Comparison of ENCODE assay signal across 8 cellular contexts in genomic region chr19:17576758-17577532, GRCh38. TPM values are rescaled to one million over a fixed set of nuclear protein-coding genes. Genes with fewer than 3 reads are reported as not detected.
DNase-seq lines count a peak whose midpoint lies in the region; ATAC-seq, FAIRE-seq and TF ChIP-seq lines count a peak whose summit lies in the region.

No MANE protein-coding gene starts in this region.

- no peak overlapping the region for H3K27ac ChIP-seq in keratinocyte (ENCODE audit: control insufficient read depth, insufficient read depth, low read length)
- no peak overlapping the region for H3K27ac ChIP-seq in stomach

- H3K4me3 Mint-ChIP-seq in activated CD4-positive, alpha-beta memory T cell treated with anti-CD3 and anti-CD28 coated beads, Interleukin-2, amount 10 ng/mL, durations not matched to agents 7 days and 5 days, result no peak overlapping the region
- H3K4me3 Mint-ChIP-seq in mesothelial cell of epicardium, result no peak overlapping the region

- no peaks in the 10 kb centered on the region for H3K9me3 Mint-ChIP-seq in activated CD4-positive, alpha-beta memory T cell treated with anti-CD3 and anti-CD28 coated beads, Interleukin-2, amount 10 ng/mL, durations not matched to agents 7 days and 5 days
- H3K9me3 Mint-ChIP-seq in mesothelial cell of epicardium, result no peaks in the 10 kb centered on the region

- H3K4me1 Mint-ChIP-seq in activated CD4-positive, alpha-beta memory T cell treated with anti-CD3 and anti-CD28 coated beads, Interleukin-2, amount 10 ng/mL, durations not matched to agents 7 days and 5 days, result peaks cover 6% of the 10 kb centered on the region
- peaks cover 2% of the 10 kb centered on the region for H3K4me1 Mint-ChIP-seq in mesothelial cell of epicardium

- no peak for FAIRE-seq in keratinocyte (lab: Jason Lieb, UNC)

- ATAC-seq in left lobe of liver, result no peak

- POLR2A ChIA-PET in activated CD4-positive, alpha-beta memory T cell treated with anti-CD3 and anti-CD28 coated beads, Interleukin-2, amount 10 ng/mL, durations not matched to agents 7 days and 5 days (lab: Charles Lee), result no interaction called here

- intact Hi-C loops in stomach (cut with DNase I; ENCODE audit: low total_unique reads), result no loop called here

- H2AFZ ChIP-seq in keratinocyte (ENCODE audit: control insufficient read depth, low read length), result no peak overlapping the region

- CTCF ChIA-PET in activated CD4-positive, alpha-beta memory T cell treated with anti-CD3 and anti-CD28 coated beads, Interleukin-2, amount 10 ng/mL, durations not matched to agents 7 days and 5 days (lab: Charles Lee), result interaction anchor here (0.6 kb wide), 1 partner anchor 16 kb away, joined by 3 read pairs; no protein-coding TSS in a partner anchor

- H3K4me3 ChIP-seq in BE2C (ENCODE audit: low read depth, low read length), result no peak overlapping the region
- no peak overlapping the region for H3K4me3 ChIP-seq in keratinocyte (ENCODE audit: control insufficient read depth in 2 of 3, extremely low read depth in 1 of 3, insufficient read depth in 2 of 3, low read depth in 1 of 3, low read length in 3 of 3)
- H3K4me3 ChIP-seq in stomach, result no peak overlapping the region

- no peak for TF ChIP-seq EP300 in stomach (IDR thresholded peaks at IDR 0.05)

- peaks cover 2% of the 10 kb centered on the region; the same call in 1 of the 2 replicates for H3K4me1 ChIP-seq in BE2C
- H3K4me1 ChIP-seq in keratinocyte (ENCODE audit: control insufficient read depth, extremely low read depth, insufficient read depth, low read length), result peaks cover 14% of the 10 kb centered on the region
- H3K4me1 ChIP-seq in stomach, result peaks cover 0 to 21% (median 8%) of the 10 kb centered on the region in 4 donors

- H3K36me3 Mint-ChIP-seq in activated CD4-positive, alpha-beta memory T cell treated with anti-CD3 and anti-CD28 coated beads, Interleukin-2, amount 10 ng/mL, durations not matched to agents 7 days and 5 days (ENCODE audit: low read depth), result peaks cover 45% of the 10 kb centered on the region
- peaks cover 31% of the 10 kb centered on the region for H3K36me3 Mint-ChIP-seq in mesothelial cell of epicardium

- H3K36me3 ChIP-seq in BE2C (peaks cover 37% of the 10 kb centered on the region), keratinocyte (ENCODE audit: control insufficient read depth in 2 of 2, extremely low read depth in 1 of 2, insufficient read depth in 2 of 2, low read length in 2 of 2) (peaks cover 28 to 42% of the 10 kb centered on the region in 2 experiments), stomach (peaks cover 55 to 96% (median 88%) of the 10 kb centered on the region in 4 donors)

- H3K27me3 ChIP-seq in BE2C (no peaks in the 10 kb centered on the region), keratinocyte (ENCODE audit: control insufficient read depth, extremely low read depth, insufficient read depth, low read length) (no peaks in the 10 kb centered on the region), stomach (no peaks in the 10 kb centered on the region)

- H3K9me3 ChIP-seq in BE2C (no peaks in the 10 kb centered on the region), keratinocyte (ENCODE audit: control insufficient read depth, low read depth, low read length) (no peaks in the 10 kb centered on the region), stomach (no peaks in the 10 kb centered on the region)

- no peaks in the 10 kb centered on the region for H3K27me3 Mint-ChIP-seq in activated CD4-positive, alpha-beta memory T cell treated with anti-CD3 and anti-CD28 coated beads, Interleukin-2, amount 10 ng/mL, durations not matched to agents 7 days and 5 days
- no peaks in the 10 kb centered on the region for H3K27me3 Mint-ChIP-seq in mesothelial cell of epicardium (ENCODE audit: low read depth)

- H3K79me2 ChIP-seq in keratinocyte (ENCODE audit: control insufficient read depth, insufficient read depth, low read length), result no peaks in the 10 kb centered on the region

- dilution Hi-C loops in keratinocyte (cut with MboI; ENCODE audit: extremely low pct_ligation_motif_present, low sequenced_read_pairs), result no loop called here

- H3K9me1 ChIP-seq in keratinocyte (ENCODE audit: control insufficient read depth, extremely low read depth, insufficient read depth, low read length), result no peaks in the 10 kb centered on the region

- peak; percentile 70 for DNase-seq in BE2C
- DNase-seq in HK-2 (ENCODE audit: unreplicated experiment), result peak; percentile 51
- peak; percentile 24 for DNase-seq in activated CD4-positive, alpha-beta memory T cell treated with anti-CD3 and anti-CD28 coated beads, Interleukin-2, amount 10 ng/mL, durations not matched to agents 7 days and 5 days
- DNase-seq in keratinocyte (ENCODE audit: low read depth, low spot score), result peak; percentile 53
- no peak for DNase-seq in stomach
- DNase-seq in KG1 (lab: John Stamatoyannopoulos, UW), result no peak
- no peak for DNase-seq in left lobe of liver (ENCODE audit: low spot score)
- no peak for DNase-seq in mesothelial cell of epicardium (ENCODE audit: low spot score in 2 of 2, unreplicated experiment in 2 of 2)

- H3K27ac Mint-ChIP-seq in activated CD4-positive, alpha-beta memory T cell treated with anti-CD3 and anti-CD28 coated beads, Interleukin-2, amount 10 ng/mL, durations not matched to agents 7 days and 5 days, result no peak overlapping the region
- no peak overlapping the region for H3K27ac Mint-ChIP-seq in mesothelial cell of epicardium

- peaks cover 2% of the 10 kb centered on the region for H4K20me1 ChIP-seq in keratinocyte (ENCODE audit: control insufficient read depth, extremely low read depth, insufficient read depth, low read length)

- TF ChIP-seq CTCF in BE2C (IDR thresholded peaks at IDR 0.05; ENCODE audit: low read depth, low read length) (no peak), keratinocyte (optimal IDR thresholded peaks at IDR 0.05 in 1 of 3, IDR thresholded peaks at IDR 0.05 in 1 of 3, conservative IDR thresholded peaks at IDR 0.05 in 1 of 3; ENCODE audit: extremely low read depth in 1 of 3, insufficient read depth in 2 of 3, low read length in 3 of 3) (no peak), stomach (IDR thresholded peaks at IDR 0.05) (no peak), mesothelial cell of epicardium (IDR thresholded peaks at IDR 0.05; ENCODE audit: unreplicated experiment) (no peak)

- H3K9ac ChIP-seq in keratinocyte (ENCODE audit: control insufficient read depth, extremely low read depth, insufficient read depth, low read length), result no peak overlapping the region

- no peak overlapping the region for H3K4me2 ChIP-seq in keratinocyte (ENCODE audit: control insufficient read depth, extremely low read depth, insufficient read depth, low read depth, low read length)

- TF ChIP-seq POLR2A in stomach (IDR thresholded peaks at IDR 0.05), result no peak

- WGBS in stomach, 5 donors, result 58 to 73% (median 66%) methylated on average over 38 to 41 of the region's 41 CpGs

RNA-seq across cellular contexts. Expression of gene COLGALT1, which starts 21.5 kb away (rescaled TPM):
- 86.8 TPM for polyA plus RNA-seq in BE2C (2012; ENCODE audit: insufficient read depth, insufficient read length, low read depth)
- 10 to 100 TPM; 36.1 to 38.9 TPM for total RNA-seq in activated CD4-positive, alpha-beta memory T cell treated with anti-CD3 and anti-CD28 coated beads, Interleukin-2, amount 10 ng/mL, durations not matched to agents 7 days and 5 days
- polyA plus RNA-seq in keratinocyte, result 89.4 to 126 TPM (median 90.9 TPM) in 3 replicates
- polyA plus RNA-seq in keratinocyte (2011; ENCODE audit: low read depth), result 11.8 TPM
- 42.5 and 49.8 TPM in 2 replicates for polyA plus RNA-seq in keratinocyte (2011; cell fraction: cytosol; rRNA removed)
- 116 and 131 TPM in 2 replicates for polyA plus RNA-seq in keratinocyte (2011; cell fraction: nucleus; rRNA removed)
- 45.1 and 73.2 TPM in 2 replicates for polyA plus RNA-seq in keratinocyte (2012; ENCODE audit: low replicate concordance)
- 141 to 280 TPM (median 191 TPM) in 3 replicates for polyA minus RNA-seq in keratinocyte
- 116 TPM for polyA minus RNA-seq in keratinocyte (2011; cell fraction: cytosol; rRNA and poly(A)+ RNA removed)
- polyA minus RNA-seq in keratinocyte (2011; cell fraction: nucleus; rRNA and poly(A)+ RNA removed), result 120 and 124 TPM in 2 replicates
- total RNA-seq in stomach, result 100 to 1,000 TPM in 1 of 5 donors, 10 to 100 TPM in 4; 29.6 to 273 (median 43.6) TPM
- 10 to 100 TPM; 15.1 to 36.3 (median 18.0) TPM for polyA plus RNA-seq in stomach
- total RNA-seq in left lobe of liver, result 31.5 TPM
- 58.0 to 61.9 TPM (median 59.3 TPM) in 3 replicates for total RNA-seq in mesothelial cell of epicardium

Comparison
In these comparisons a context has a peak if more than half of its experiments do, and no peak if none do; other contexts are left out.
1. DNase-seq: peak in BE2C (single experiment), HK-2 (single experiment), activated CD4-positive, alpha-beta memory T cell treated with anti-CD3 and anti-CD28 coated beads, Interleukin-2, amount 10 ng/mL, durations not matched to agents 7 days and 5 days (single experiment) and keratinocyte (single experiment); none in stomach (single experiment), KG1 (single experiment), left lobe of liver (single experiment) and mesothelial cell of epicardium (0 of 2).